8 cellular contexts compared by ENCODE assay signal in genomic region chr2:64142817-64143153, GRCh38. TPM values are rescaled to one million over a fixed set of nuclear protein-coding genes. Genes with fewer than 3 reads are reported as not detected.
DNase-seq lines count a peak whose midpoint lies in the region; ATAC-seq and TF ChIP-seq lines count a peak whose summit lies in the region.

No MANE protein-coding gene starts in this region.

- no peak for DNase-seq in A673 (ENCODE audit: low spot score)
- DNase-seq in HFFc6, result no peak
- no peak for DNase-seq in brain microvascular endothelial cell
- no peak for DNase-seq in mucosa of descending colon
- no peak for DNase-seq in SK-N-DZ (ENCODE audit: low spot score)

- ATAC-seq in mucosa of descending colon, result no peak
- ATAC-seq in esophagus mucosa, result no peak
- ATAC-seq in HG02973 (IDR thresholded peaks at IDR 0.05; ENCODE audit: unreplicated experiment), result no peak
- no peak for ATAC-seq in HG03378 (IDR thresholded peaks at IDR 0.05; ENCODE audit: unreplicated experiment)

- CTCF ChIA-PET in A673 (lab: Charles Lee), result interaction anchor here (1.3 kb wide), 1 partner anchor 170 kb away, joined by 3 read pairs; no protein-coding TSS in a partner anchor

- H3K9me3 ChIP-seq in A673 (ENCODE audit: low read depth, low read length, poor library complexity, severe bottlenecking) (no peaks in the 10 kb centered on the region), mucosa of descending colon (no peaks in the 10 kb centered on the region)

- H3K4me1 Mint-ChIP-seq in HFFc6 (ENCODE audit: low read depth), result peaks cover 45% of the 10 kb centered on the region

- H3K36me3 ChIP-seq in A673 (ENCODE audit: insufficient read depth, low read length, poor library complexity, severe bottlenecking), result no peaks in the 10 kb centered on the region
- no peaks in the 10 kb centered on the region for H3K36me3 ChIP-seq in brain microvascular endothelial cell (replicated peaks)
- no peaks in the 10 kb centered on the region for H3K36me3 ChIP-seq in mucosa of descending colon (ENCODE audit: low read depth)

- no TSS peak for BruUV-seq in A673 (replicated peaks; lab: Mats Ljungman, UMichigan)

- peak overlapping the region; percentile 90 for H3K27ac ChIP-seq in A673 (ENCODE audit: low read depth, low read length, poor library complexity, severe bottlenecking)
- peak overlapping the region; percentile 76 for H3K27ac ChIP-seq in brain microvascular endothelial cell

- peaks cover 2% of the 10 kb centered on the region for H3K27me3 Mint-ChIP-seq in HFFc6 (ENCODE audit: insufficient read depth)

- TF ChIP-seq CTCF in A673 (conservative IDR thresholded peaks at IDR 0.05; ENCODE audit: low read depth, low read length) (no peak), HFFc6 (IDR thresholded peaks at IDR 0.05) (no peak), brain microvascular endothelial cell (IDR thresholded peaks at IDR 0.05; ENCODE audit: low read depth, low read length, missing control alignments) (no peak), mucosa of descending colon (IDR thresholded peaks at IDR 0.05) (no peak)

- in situ Hi-C loops in brain microvascular endothelial cell (cut with HindIII; ENCODE audit: low pct_ligation_motif_present, low sequenced_read_pairs), result no loop called here

- H3K4me3 ChIP-seq in A673 (ENCODE audit: low read depth, low read length, poor library complexity, severe bottlenecking), result peak overlapping the region; percentile 92
- peak overlapping the region; percentile 83 for H3K4me3 ChIP-seq in brain microvascular endothelial cell (ENCODE audit: low read depth, low read length)
- H3K4me3 ChIP-seq in mucosa of descending colon, result peak overlapping the region; percentile 87

- no peaks in the 10 kb centered on the region for H3K9me3 Mint-ChIP-seq in HFFc6

- intact Hi-C loops in A673 (cut with micrococcal nuclease; ENCODE audit: unreplicated experiment), result loop anchor here (2.0 to 5.0 kb wide), 4 partner anchors 86 to 170 kb away; no protein-coding TSS in a partner anchor
- intact Hi-C loops in mucosa of descending colon (cut with DNase I, micrococcal nuclease), result loop anchor here in 1 of 2 donors (10.0 kb wide), 1 partner anchor 78 kb away; no protein-coding TSS in a partner anchor

- H3K27me3 ChIP-seq in A673 (replicated peaks; ENCODE audit: insufficient read depth, low read depth, low read length, poor library complexity), result no peaks in the 10 kb centered on the region
- H3K27me3 ChIP-seq in brain microvascular endothelial cell (replicated peaks), result no peaks in the 10 kb centered on the region

- H3K4me3 Mint-ChIP-seq in HFFc6, result peak overlapping the region; percentile 96

- H3K4me1 ChIP-seq in A673 (ENCODE audit: insufficient read depth, low read length, poor library complexity, severe bottlenecking) (peaks cover 32% of the 10 kb centered on the region), mucosa of descending colon (ENCODE audit: low read depth) (peaks cover 18% of the 10 kb centered on the region)

- POLR2A ChIA-PET in A673 (lab: Charles Lee; ENCODE audit: low non-redundant PET), result interaction anchor here (0.7 kb wide), 1 partner anchor 130 kb away, joined by 3 read pairs; no protein-coding TSS in a partner anchor

- H3K27ac Mint-ChIP-seq in HFFc6, result peak overlapping the region; percentile 92

- no peaks in the 10 kb centered on the region; the same call in 1 of the 2 replicates for H3K36me3 Mint-ChIP-seq in HFFc6 (ENCODE audit: low read depth)

RNA-seq across cellular contexts. Expression of gene PELI1, which starts 1.4 kb away (rescaled TPM):
- 35.1 and 36.9 TPM in 2 replicates for total RNA-seq in A673 (2021)
- total RNA-seq in HFFc6 (2021; fragmentation: NEBNext Ultra II Directional; extraction: Animal tissue kit (Norgen Biotek cat#: 25700)), result 1 to 10 TPM; 1.9 to 4.9 (median 2.8) TPM
- total RNA-seq in mucosa of descending colon, result 10 to 100 TPM; 45.6 to 51.2 (median 48.9) TPM
- total RNA-seq in esophagus mucosa, result 55.0 TPM
- 22.4 and 28.5 TPM in 2 replicates for polyA plus RNA-seq in SK-N-DZ (2014; cell fraction: cytosol; rRNA removed)
- 16.0 and 29.4 TPM in 2 replicates for polyA plus RNA-seq in SK-N-DZ (2014; cell fraction: nucleus; rRNA removed)
